Comparison of ENCODE assay signal across 29 cellular contexts in the genomic region with DNA sequence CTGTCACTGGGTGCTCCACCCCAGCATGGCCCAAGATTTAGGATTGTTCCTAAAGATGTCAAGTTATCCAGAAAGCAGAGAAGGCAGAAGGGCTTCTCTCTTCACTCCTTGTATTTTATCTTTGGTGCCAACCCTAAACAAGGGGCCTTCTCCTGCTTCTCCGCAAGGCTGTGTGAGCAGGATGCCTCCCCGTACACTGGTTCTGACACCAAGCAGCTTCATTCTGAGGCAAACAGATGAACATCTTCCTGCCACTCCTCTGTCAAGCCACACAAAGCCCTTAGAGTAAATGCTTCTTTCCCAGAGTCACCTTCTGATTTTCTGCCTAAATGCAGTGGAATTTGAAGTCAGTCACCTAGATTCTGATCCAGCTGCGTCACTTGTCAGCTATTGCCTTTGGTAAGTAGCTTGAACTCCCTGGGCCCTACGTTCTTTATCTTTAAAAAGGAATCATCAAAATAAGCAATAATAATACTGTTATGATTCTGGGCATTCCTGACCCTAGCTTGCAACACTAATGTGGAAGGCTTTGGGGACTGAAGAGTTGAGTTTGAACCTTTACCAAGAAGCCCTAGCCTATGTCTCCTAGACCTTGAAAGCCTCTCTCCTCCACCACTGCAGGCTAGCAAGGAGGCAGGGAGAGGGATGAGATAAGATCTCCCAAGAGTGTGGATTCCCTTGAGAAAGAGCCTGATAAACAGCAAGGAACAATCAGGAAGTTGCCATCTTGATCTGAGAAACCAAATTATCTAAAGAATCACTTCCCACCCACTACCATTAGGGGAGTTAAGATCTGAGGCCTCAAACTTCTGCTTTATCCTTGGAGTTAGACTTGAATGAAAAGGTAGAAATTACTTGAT. TPM values are rescaled to one million over a fixed set of nuclear protein-coding genes. Genes with fewer than 3 reads are reported as not detected.
A peak's percentile ranks its signal among the peaks of the same experiment; 100 is the strongest.
DNase-seq lines count a peak whose midpoint lies in the region; ATAC-seq lines count a peak whose summit lies in the region.
"Had no signal": no experiment of that assay in that cellular context is flagged by ENCODE, and none has a peak within 500 bp of the region (broad histone marks: within the 10 kb centered on the region; RNA-seq: fewer than 3 reads in every experiment).

No MANE protein-coding gene starts in this region.

- H3K27ac ChIP-seq in mesendoderm (ENCODE audit: low read depth, low read length): no peak overlapping the region
- H3K27ac ChIP-seq: left lung, pancreas, spleen, thoracic aorta had no signal

- H3K4me1 Mint-ChIP-seq in activated T-cell treated with anti-CD3 and anti-CD28 coated beads, Interleukin-2, amount 50 U/mL, for 4 hours (ENCODE audit: low read depth): peaks cover 93% of the 10 kb centered on the region
- H3K4me1 Mint-ChIP-seq: brain, nephron had no signal

- peaks cover 8% of the 10 kb centered on the region for H3K4me1 ChIP-seq in mesendoderm (ENCODE audit: control insufficient read depth, low read depth, low read length)
- H3K4me1 ChIP-seq: left lung, pancreas had no signal

- no peak overlapping the region for H2AK5ac ChIP-seq in mesendoderm (ENCODE audit: low read length)

- in situ Hi-C loops in KBM-7 (cut with MboI; ENCODE audit: low pct_unique_long_range_greater_than_20kb, low sequenced_read_pairs): no loop called here

- no peak for DNase-seq in activated T-cell treated with anti-CD3 and anti-CD28 coated beads, Interleukin-2, amount 50 U/mL, for 4 hours
- DNase-seq in activated T-cell treated with anti-CD3 and anti-CD28 coated beads for 4 hours (no peak), CD1c-positive myeloid dendritic cell (ENCODE audit: extremely low spot score) (peak; percentile 28), KBM-7 (peak; percentile 12), mesendoderm (peak; percentile 91), NCI-H2227 treated with DMSO at 0.1 percent for 48 hours (lab: John Stamatoyannopoulos, UW) (no peak), GF-D8 (lab: John Stamatoyannopoulos, UW) (no peak)
- DNase-seq: C1 segment of cervical spinal cord; DMS 273 treated with DMSO at 0.1 percent for 48 hours; effector memory CD4-positive, alpha-beta T cell; foreskin melanocyte; HCEC 1CT; Kasumi-1; left lung; NCI-H2171; NCI-H524; NK-92 treated with Interleukin-12 subunit alpha and Interleukin-12 subunit beta, amount 100 ng/mL, for 24 hours; pancreas; right cardiac atrium; SIG-M5; spleen; stimulated activated CD4-positive, alpha-beta T cell treated with anti-CD3 and anti-CD28 coated beads, Interleukin-4, amount 100 ng/mL, for 24 hours; SW 1271 had no signal

- no peak overlapping the region for H3K9ac ChIP-seq in mesendoderm (ENCODE audit: low read length)

- no peak overlapping the region for H3K4ac ChIP-seq in mesendoderm (ENCODE audit: low read depth, low read length)

- no peak overlapping the region for H3K4me3 ChIP-seq in mesendoderm (ENCODE audit: low read length)
- H3K4me3 ChIP-seq: left lung, pancreas, spleen, thoracic aorta had no signal

- H2BK15ac ChIP-seq in mesendoderm (replicated peaks; ENCODE audit: low read depth): no peak overlapping the region

- no peaks in the 10 kb centered on the region for H3K36me3 ChIP-seq in mesendoderm (ENCODE audit: control insufficient read depth, insufficient read depth, low read length)
- H3K36me3 ChIP-seq: left lung, pancreas, spleen, thoracic aorta had no signal

- H2BK5ac ChIP-seq in mesendoderm (ENCODE audit: low read length): no peak overlapping the region

- no peak overlapping the region for H3K23ac ChIP-seq in mesendoderm (ENCODE audit: low read length)

- no peaks in the 10 kb centered on the region for H3K79me2 ChIP-seq in mesendoderm (ENCODE audit: control insufficient read depth, insufficient read depth, low read length)

- H3K18ac ChIP-seq in mesendoderm (ENCODE audit: low read length): no peak overlapping the region

- no peaks in the 10 kb centered on the region for H3K9me3 Mint-ChIP-seq in activated T-cell treated with anti-CD3 and anti-CD28 coated beads, Interleukin-2, amount 50 U/mL, for 4 hours
- H3K9me3 Mint-ChIP-seq: brain, nephron had no signal

- peak overlapping the region; percentile 51 for H3K56ac ChIP-seq in mesendoderm (ENCODE audit: low read length)

- H3K27me3 Mint-ChIP-seq in activated T-cell treated with anti-CD3 and anti-CD28 coated beads, Interleukin-2, amount 50 U/mL, for 4 hours (ENCODE audit: low read depth): no peaks in the 10 kb centered on the region

- no peaks in the 10 kb centered on the region for H3K27me3 ChIP-seq in mesendoderm (ENCODE audit: insufficient read depth, low read length, poor library complexity)
- H3K27me3 ChIP-seq: pancreas had no signal

- no peak overlapping the region for H2BK120ac ChIP-seq in mesendoderm (ENCODE audit: low read depth, low read length)

- WGBS in mesendoderm (ENCODE audit: extremely low coverage, insufficient coverage, low lambda C conversion rate): no CpG with 5 or more reads among the region's 4 CpGs

- H3K4me3 Mint-ChIP-seq in activated T-cell treated with anti-CD3 and anti-CD28 coated beads, Interleukin-2, amount 50 U/mL, for 4 hours: peak overlapping the region; percentile 8
- H3K4me3 Mint-ChIP-seq: brain, nephron had no signal

- H3K79me1 ChIP-seq in mesendoderm (ENCODE audit: low read length): no peaks in the 10 kb centered on the region

- H3K4me2 ChIP-seq in mesendoderm (ENCODE audit: low read length): no peak overlapping the region

- no peak overlapping the region for H4K5ac ChIP-seq in mesendoderm (ENCODE audit: low read length)

- H4K8ac ChIP-seq in mesendoderm (ENCODE audit: low read depth, low read length): no peak overlapping the region

- no peak for ATAC-seq in activated T-cell treated with anti-CD3 and anti-CD28 coated beads, Interleukin-2, amount 50 U/mL, for 4 hours
- no peak for ATAC-seq in GM21447 (IDR thresholded peaks at IDR 0.05; ENCODE audit: unreplicated experiment)
- ATAC-seq: left lung, Panc1, pancreas, right cardiac atrium had no signal

- no peaks in the 10 kb centered on the region for H3K36me3 Mint-ChIP-seq in activated T-cell treated with anti-CD3 and anti-CD28 coated beads, Interleukin-2, amount 50 U/mL, for 4 hours (ENCODE audit: insufficient read depth)
- H3K36me3 Mint-ChIP-seq: brain had no signal

RNA-seq across cellular contexts. Expression of a gene that starts 5.7 kb away (rescaled TPM):
- under 1 TPM; 0.16 to 0.23 (median 0.22) TPM for total RNA-seq in activated T-cell treated with anti-CD3 and anti-CD28 coated beads, Interleukin-2, amount 50 U/mL, for 4 hours
- not detected for polyA plus RNA-seq in mesendoderm (2013, experiment 1 of 2)
- polyA plus RNA-seq in mesendoderm (2013, experiment 2 of 2): not detected
- total RNA-seq: left lung, pancreas, right cardiac atrium, thoracic aorta had no signal
- polyA plus RNA-seq: esophagus, pancreas, right cardiac atrium had no signal

RNA-seq across cellular contexts. Expression of a gene that starts 11.4 kb away (rescaled TPM):
- under 1 TPM; 0.11 to 0.38 (median 0.20) TPM for total RNA-seq in activated T-cell treated with anti-CD3 and anti-CD28 coated beads, Interleukin-2, amount 50 U/mL, for 4 hours
- not detected for polyA plus RNA-seq in mesendoderm (2013, experiment 1 of 2)
- polyA plus RNA-seq in mesendoderm (2013, experiment 2 of 2): not detected
- total RNA-seq: left lung, right cardiac atrium, thoracic aorta had no signal
- polyA plus RNA-seq: esophagus, pancreas, right cardiac atrium had no signal

RNA-seq across cellular contexts. Expression of a gene that starts 39.0 kb away (rescaled TPM):
- not detected for total RNA-seq in activated T-cell treated with anti-CD3 and anti-CD28 coated beads, Interleukin-2, amount 50 U/mL, for 4 hours
- polyA plus RNA-seq in mesendoderm (2013, experiment 1 of 2): not detected
- polyA plus RNA-seq in mesendoderm (2013, experiment 2 of 2): not detected
- total RNA-seq: left lung, pancreas, spleen, thoracic aorta had no signal
- polyA plus RNA-seq: pancreas, spleen had no signal

RNA-seq across cellular contexts. Expression of a gene that starts 39.4 kb away (rescaled TPM):
- not detected for total RNA-seq in activated T-cell treated with anti-CD3 and anti-CD28 coated beads, Interleukin-2, amount 50 U/mL, for 4 hours
- polyA plus RNA-seq in mesendoderm (2013, experiment 1 of 2): not detected
- not detected for polyA plus RNA-seq in mesendoderm (2013, experiment 2 of 2)
- total RNA-seq: left lung, pancreas, right cardiac atrium had no signal
- polyA plus RNA-seq: right cardiac atrium had no signal

RNA-seq across cellular contexts. Expression of a gene that starts 59.7 kb away (rescaled TPM):
- not detected for total RNA-seq in activated T-cell treated with anti-CD3 and anti-CD28 coated beads, Interleukin-2, amount 50 U/mL, for 4 hours
- polyA plus RNA-seq in mesendoderm (2013, experiment 1 of 2): not detected
- not detected for polyA plus RNA-seq in mesendoderm (2013, experiment 2 of 2)
- total RNA-seq: left lung, pancreas, right cardiac atrium, spleen, thoracic aorta had no signal
- polyA plus RNA-seq: esophagus, pancreas, right cardiac atrium, spleen had no signal

Comparison
In these comparisons a context has a peak if more than half of its experiments do, and no peak if none do; other contexts are left out.
1. DNase-seq: peak in CD1c-positive myeloid dendritic cell (single experiment), KBM-7 (single experiment) and mesendoderm (single experiment); none in activated T-cell treated with anti-CD3 and anti-CD28 coated beads, Interleukin-2, amount 50 U/mL, for 4 hours (single experiment), activated T-cell treated with anti-CD3 and anti-CD28 coated beads for 4 hours (single experiment), NCI-H2227 treated with DMSO at 0.1 percent for 48 hours (single experiment) and GF-D8 (single experiment).